Comparison of ENCODE assay signal across 15 cellular contexts in the genomic region with DNA sequence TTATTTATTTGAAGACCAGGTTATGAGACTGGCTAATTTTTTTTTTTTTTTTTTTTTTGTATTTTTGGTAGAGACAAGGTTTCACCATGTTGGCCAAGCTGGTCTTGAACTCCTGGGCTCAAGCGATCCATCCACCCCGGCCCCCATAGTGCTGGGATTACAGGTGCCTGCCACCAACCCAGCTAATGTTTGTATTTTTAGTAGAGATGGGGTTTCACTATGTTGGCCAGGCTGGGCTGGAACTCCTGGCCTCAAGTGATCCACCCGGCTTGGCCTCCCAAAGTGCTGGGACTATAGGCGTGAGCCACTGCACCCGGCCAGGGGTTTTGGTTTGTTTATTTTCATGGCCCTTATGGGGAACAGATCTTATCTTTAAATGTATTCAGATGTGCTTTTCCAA. TPM values are rescaled to one million over a fixed set of nuclear protein-coding genes. Genes with fewer than 3 reads are reported as not detected.
"Had no signal": no experiment of that assay in that cellular context is flagged by ENCODE, and none has a peak within 500 bp of the region (broad histone marks: within the 10 kb centered on the region; RNA-seq: fewer than 3 reads in every experiment).

No MANE protein-coding gene starts in this region.

RNA-seq across cellular contexts. Expression of a gene that starts 27.4 kb away (rescaled TPM):
- total RNA-seq: activated CD4-positive, alpha-beta memory T cell treated with anti-CD3 and anti-CD28 coated beads, Interleukin-2, amount 10 ng/mL, durations not matched to agents 7 days and 5 days; activated CD4-positive, alpha-beta T cell treated with anti-CD3 and anti-CD28 coated beads for 36 hours; activated CD4-positive, alpha-beta T cell treated with anti-CD3 and anti-CD28 coated beads, Interleukin-2, amount 10 ng/mL, durations not matched to agents 7 days and 5 days; activated CD8-positive, alpha-beta memory T cell treated with anti-CD3 and anti-CD28 coated beads, Interleukin-2, amount 10 ng/mL, durations not matched to agents 7 days and 5 days; activated CD8-positive, alpha-beta T cell treated with anti-CD3 and anti-CD28 coated beads, Interleukin-2, amount 10 ng/mL, durations not matched to agents 7 days and 5 days; activated naive CD4-positive, alpha-beta T cell treated with anti-CD3 and anti-CD28 coated beads, Interleukin-2, amount 50 U/mL, for 72 hours; activated naive CD8-positive, alpha-beta T cell treated with anti-CD3 and anti-CD28 coated beads for 36 hours; activated T-cell treated with anti-CD3 and anti-CD28 coated beads, Interleukin-2, amount 50 U/mL, for 4 hours; activated T-cell treated with anti-CD3 and anti-CD28 coated beads, Interleukin-2, amount 50 U/mL, for 72 hours; activated T-helper 1 cell treated with anti-CD3 and anti-CD28 coated beads, Interleukin-12 subunit alpha, Interleukin-12 subunit beta, Interleukin-2, Interleukin-4 antibody, amounts not matched to agents 30 ng/mL and 10 ng/mL and 1 ng/mL, durations not matched to agents 14 hours and 24 hours and 36 hours; activated T-helper 17 cell treated with anti-CD3 and anti-CD28 coated beads, Interleukin-2, amount 50 U/mL, for 72 hours; T-cell; T-helper 1 cell treated with Interleukin-12 subunit alpha and Interleukin-12 subunit beta and Interleukin-4 antibody, amounts not matched to agents 30 ng/mL and 1 ng/mL, for 36 hours; T-helper 17 cell; T-helper 2 cell treated with Interferon-gamma antibody and Interleukin-4, amounts not matched to agents 100 ng/mL and 5 ng/mL, for 36 hours had no signal
